33 cellular contexts compared by ENCODE assay signal in genomic region chr2:138898855-138899254, GRCh38.
"Had no signal": no experiment of that assay in that cellular context is flagged by ENCODE, and none has a peak within 500 bp of the region (broad histone marks: within the 10 kb centered on the region; RNA-seq: fewer than 3 reads in every experiment).

No MANE protein-coding gene starts in this region.

- H3K27ac ChIP-seq: ascending aorta, cardiac muscle cell, WERI-Rb-1 had no signal

- H3K4me1 ChIP-seq: ascending aorta had no signal

- H3K4me3 ChIP-seq: ascending aorta, cardiac muscle cell had no signal

- H3K9me3 ChIP-seq: ascending aorta had no signal

- DNase-seq: activated CD4-positive, alpha-beta memory T cell treated with anti-CD3 and anti-CD28 coated beads, Interleukin-2, amount 10 ng/mL, durations not matched to agents 7 days and 5 days; activated CD4-positive, alpha-beta T cell treated with anti-CD3 and anti-CD28 coated beads for 1 hour; activated CD4-positive, alpha-beta T cell treated with anti-CD3 and anti-CD28 coated beads for 36 hours; activated CD4-positive, alpha-beta T cell treated with anti-CD3 and anti-CD28 coated beads for 48 hours; activated CD4-positive, alpha-beta T cell treated with anti-CD3 and anti-CD28 coated beads, Interleukin-2, amount 10 ng/mL, durations not matched to agents 7 days and 5 days; activated CD4-positive, alpha-beta T cell treated with anti-CD3 and anti-CD28 coated beads, Interleukin-2, amount 50 U/mL, for 48 hours; activated CD4-positive, CD25-positive, alpha-beta regulatory T cell; activated CD8-positive, alpha-beta memory T cell treated with anti-CD3 and anti-CD28 coated beads for 24 hours; activated CD8-positive, alpha-beta memory T cell treated with anti-CD3 and anti-CD28 coated beads, Interleukin-2, amount 10 ng/mL, durations not matched to agents 7 days and 5 days; activated CD8-positive, alpha-beta memory T cell treated with anti-CD3 and anti-CD28 coated beads, Interleukin-2, amount 50 U/mL, for 48 hours; activated CD8-positive, alpha-beta T cell treated with anti-CD3 and anti-CD28 coated beads, Interleukin-2, amount 10 ng/mL, durations not matched to agents 7 days and 5 days; activated effector memory CD4-positive, alpha-beta T cell treated with anti-CD3 and anti-CD28 coated beads, Interleukin-2, amount 50 U/mL, for 16 hours; activated gamma-delta T cell treated with Interleukin-2 at 50 U/mL for 16 hours; activated naive CD4-positive, alpha-beta T cell; activated naive CD4-positive, alpha-beta T cell treated with anti-CD3 and anti-CD28 coated beads, Interleukin-2, amount 10 ng/mL, durations not matched to agents 7 days and 5 days; activated naive CD8-positive, alpha-beta T cell treated with anti-CD3 and anti-CD28 coated beads, Interleukin-2, amount 10 ng/mL, durations not matched to agents 7 days and 5 days; activated naive CD8-positive, alpha-beta T cell treated with anti-CD3 and anti-CD28 coated beads, Interleukin-2, amount 50 U/mL, for 24 hours; activated T-cell treated with anti-CD3 and anti-CD28 coated beads, Interleukin-2, amount 50 U/mL, for 24 hours; activated T-cell treated with anti-CD3 and anti-CD28 coated beads, Interleukin-2, amount 50 U/mL, for 72 hours; amygdala; anterior cingulate cortex; caudate nucleus; cerebellar nuclear complex; T-helper 1 cell; T-helper 2 cell; T-helper 9 cell; WERI-Rb-1 had no signal

- FAIRE-seq: bronchial epithelial cell had no signal

- ATAC-seq: activated CD4-positive, alpha-beta T cell treated with anti-CD3 and anti-CD28 coated beads for 36 hours; activated CD4-positive, CD25-positive, alpha-beta regulatory T cell treated with anti-CD3 and anti-CD28 coated beads, Interleukin-2, amount 50 U/mL, for 24 hours; activated CD8-positive, alpha-beta memory T cell treated with anti-CD3 and anti-CD28 coated beads, Interleukin-2, amount 10 ng/mL, durations not matched to agents 7 days and 5 days; activated CD8-positive, alpha-beta T cell treated with anti-CD3 and anti-CD28 coated beads, Interleukin-2, amount 10 ng/mL, durations not matched to agents 7 days and 5 days; activated naive CD8-positive, alpha-beta T cell treated with anti-CD3 and anti-CD28 coated beads, Interleukin-2, amount 50 U/mL, for 24 hours; activated T-cell treated with anti-CD3 and anti-CD28 coated beads, Interleukin-2, amount 50 U/mL, for 72 hours; activated T-helper 17 cell treated with anti-CD3 and anti-CD28 coated beads, Interleukin-2, amount 50 U/mL, for 72 hours; WTC11 had no signal
